ENCODE assay signal across 1 cellular context in the genomic region with DNA sequence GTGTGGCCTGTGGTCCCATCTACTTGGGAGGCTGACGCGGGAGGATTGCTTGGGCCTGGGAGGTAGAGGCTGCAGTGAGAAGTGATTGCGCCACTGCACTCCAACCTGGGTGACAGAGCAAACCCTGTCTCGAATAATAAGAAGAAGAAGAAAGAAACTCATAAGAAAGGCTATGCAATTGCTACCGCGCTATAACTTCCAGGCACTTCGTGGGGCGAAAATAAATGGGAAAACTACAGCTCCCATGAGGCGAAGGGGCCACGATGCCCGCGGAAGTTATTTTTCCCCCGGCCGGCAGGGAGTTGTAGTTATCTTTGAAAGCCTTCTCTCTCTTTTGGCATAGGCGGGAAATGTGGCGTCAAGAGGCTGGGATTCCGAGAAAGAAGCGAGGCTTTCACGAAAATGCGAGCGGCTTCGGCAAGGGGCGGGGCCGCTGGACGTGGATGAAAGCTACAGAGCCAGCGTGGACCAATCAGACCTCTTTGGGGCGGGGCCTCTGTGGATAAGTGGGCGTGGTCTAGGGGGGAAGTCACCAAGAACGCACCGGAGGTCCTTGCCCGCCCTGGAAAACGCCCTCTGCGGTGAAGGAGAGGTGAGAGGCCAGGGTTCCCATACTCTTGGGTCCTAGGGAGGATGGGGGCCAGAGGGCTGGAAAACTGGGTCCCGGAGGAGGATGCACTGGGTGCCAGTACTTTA.
TF ChIP-seq lines count a peak whose summit lies in the region.

NUCB1 (plus strand) TSS at position 532 of the 696 bp plus-strand sequence. CDS start 485 bp downstream, outside the sequence.

TF ChIP-seq in H1, 55 proteins besides CTCF, POLR2A, EP300 and RAD21:
- TF ChIP-seq PHF8 (conservative IDR thresholded peaks at IDR 0.05; ENCODE audit: low read depth, low read length) (peak; percentile 35; the same call in 1 of the 2 replicates), CEBPB (IDR thresholded peaks at IDR 0.05; ENCODE audit: low read depth, low read length) (peak; percentile 43; the same call in 1 of the 2 replicates), CREB1 (IDR thresholded peaks at IDR 0.05) (peak; percentile 47; the same call in 1 of the 2 replicates), HDAC2 (IDR thresholded peaks at IDR 0.05; ENCODE audit: borderline replicate concordance in 1 of 2, low read depth in 2 of 2, low read length in 2 of 2) (no peak), SIN3A (conservative IDR thresholded peaks at IDR 0.05 in 1 of 2, IDR thresholded peaks at IDR 0.05 in 1 of 2; ENCODE audit: low read depth in 1 of 2, low read length in 2 of 2) (peak in 1 of 2 experiments; percentile 28; a peak in 1 of 4 replicates), ASH2L (IDR thresholded peaks at IDR 0.05; ENCODE audit: low read length) (peak; percentile 69), CTBP2 (IDR thresholded peaks at IDR 0.05; ENCODE audit: borderline replicate concordance, insufficient read depth, insufficient read length, low read length) (peak; percentile 62), RNF2 (IDR thresholded peaks at IDR 0.05; ENCODE audit: borderline replicate concordance, low read depth, low read length, missing control alignments, poor library complexity, severe bottlenecking) (no peak), YY1 (IDR thresholded peaks at IDR 0.05; ENCODE audit: low read depth, low read length) (0 out of 2 replicates have a peak, but pooled peaks have one; percentile 14), SP4 (IDR thresholded peaks at IDR 0.05; ENCODE audit: low read length) (peak; percentile 86; the same call in 1 of the 2 replicates), SIX5 (IDR thresholded peaks at IDR 0.05; ENCODE audit: low read depth, low read length) (peak; percentile 76), MAX (IDR thresholded peaks at IDR 0.05) (0 out of 2 replicates have a peak, but pooled peaks have one; percentile 44), POLR2AphosphoS5 (IDR thresholded peaks at IDR 0.05; ENCODE audit: low read depth, low read length) (0 out of 2 replicates have a peak, but pooled peaks have one; percentile 27), KDM5A (IDR thresholded peaks at IDR 0.05; ENCODE audit: low read length) (no peak), TBP (IDR thresholded peaks at IDR 0.05; ENCODE audit: low read depth, low read length) (peak; percentile 58; the same call in 1 of the 2 replicates), HDAC6 (IDR thresholded peaks at IDR 0.05; ENCODE audit: low read depth, low read length) (no peak), TEAD4 (IDR thresholded peaks at IDR 0.05; ENCODE audit: low read depth, low read length) (no peak), SP1 (IDR thresholded peaks at IDR 0.05; ENCODE audit: low read depth, low read length) (peak; percentile 79), RBBP5 (IDR thresholded peaks at IDR 0.05; ENCODE audit: borderline replicate concordance, low read depth, low read length) (0 out of 2 replicates have a peak, but pooled peaks have one; percentile 42), KDM1A (IDR thresholded peaks at IDR 0.05; ENCODE audit: borderline replicate concordance, low read length) (no peak), NANOG (IDR thresholded peaks at IDR 0.05; ENCODE audit: insufficient read depth, low read depth, low read length, poor library complexity, severe bottlenecking) (no peak), TCF12 (IDR thresholded peaks at IDR 0.05; ENCODE audit: low read depth, low read length) (no peak)
- TF ChIP-seq, protein P1, sequence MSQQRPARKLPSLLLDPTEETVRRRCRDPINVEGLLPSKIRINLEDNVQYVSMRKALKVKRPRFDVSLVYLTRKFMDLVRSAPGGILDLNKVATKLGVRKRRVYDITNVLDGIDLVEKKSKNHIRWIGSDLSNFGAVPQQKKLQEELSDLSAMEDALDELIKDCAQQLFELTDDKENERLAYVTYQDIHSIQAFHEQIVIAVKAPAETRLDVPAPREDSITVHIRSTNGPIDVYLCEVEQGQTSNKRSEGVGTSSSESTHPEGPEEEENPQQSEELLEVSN (IDR thresholded peaks at IDR 0.05) = peak; percentile 85
